1 cellular context compared by ENCODE assay signal in the genomic region with DNA sequence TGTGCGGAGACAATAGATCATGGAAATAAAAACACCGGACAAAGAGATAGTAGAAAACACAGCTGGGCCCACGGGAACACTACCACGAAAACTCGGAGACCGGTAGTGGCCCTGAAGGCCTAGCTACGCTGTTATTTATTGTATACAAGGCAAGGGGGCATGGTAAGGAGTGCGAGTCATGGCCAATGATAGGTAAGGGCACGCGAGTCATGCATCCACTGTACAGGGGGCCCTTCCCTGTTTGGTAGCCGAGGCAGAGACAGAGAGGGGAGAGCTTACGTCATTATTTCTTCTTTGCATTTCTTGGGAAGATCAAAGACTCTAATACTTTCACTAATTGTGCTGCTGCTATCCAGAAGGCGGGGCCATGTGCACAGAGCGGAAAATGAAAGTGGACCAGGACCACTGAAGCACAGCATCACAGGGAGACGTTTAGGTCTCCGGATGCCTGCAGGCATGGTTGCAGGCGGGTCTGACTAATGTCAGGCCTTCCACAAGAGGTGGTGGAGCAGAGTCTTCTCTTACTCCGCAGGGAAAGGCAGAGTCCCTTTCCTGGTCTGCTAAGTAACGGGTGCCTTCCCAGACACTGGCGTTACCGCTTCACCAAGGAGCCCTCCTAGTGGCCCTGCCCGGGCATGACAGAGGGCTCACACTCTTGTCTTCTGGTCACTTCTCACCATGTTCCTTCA.
TF ChIP-seq lines count a peak whose summit lies in the region.

No MANE protein-coding gene starts in this region.

TF ChIP-seq in WTC11, 78 proteins besides CTCF, POLR2A, EP300 and RAD21 (continued from another document):
- TF ChIP-seq, protein P1, sequence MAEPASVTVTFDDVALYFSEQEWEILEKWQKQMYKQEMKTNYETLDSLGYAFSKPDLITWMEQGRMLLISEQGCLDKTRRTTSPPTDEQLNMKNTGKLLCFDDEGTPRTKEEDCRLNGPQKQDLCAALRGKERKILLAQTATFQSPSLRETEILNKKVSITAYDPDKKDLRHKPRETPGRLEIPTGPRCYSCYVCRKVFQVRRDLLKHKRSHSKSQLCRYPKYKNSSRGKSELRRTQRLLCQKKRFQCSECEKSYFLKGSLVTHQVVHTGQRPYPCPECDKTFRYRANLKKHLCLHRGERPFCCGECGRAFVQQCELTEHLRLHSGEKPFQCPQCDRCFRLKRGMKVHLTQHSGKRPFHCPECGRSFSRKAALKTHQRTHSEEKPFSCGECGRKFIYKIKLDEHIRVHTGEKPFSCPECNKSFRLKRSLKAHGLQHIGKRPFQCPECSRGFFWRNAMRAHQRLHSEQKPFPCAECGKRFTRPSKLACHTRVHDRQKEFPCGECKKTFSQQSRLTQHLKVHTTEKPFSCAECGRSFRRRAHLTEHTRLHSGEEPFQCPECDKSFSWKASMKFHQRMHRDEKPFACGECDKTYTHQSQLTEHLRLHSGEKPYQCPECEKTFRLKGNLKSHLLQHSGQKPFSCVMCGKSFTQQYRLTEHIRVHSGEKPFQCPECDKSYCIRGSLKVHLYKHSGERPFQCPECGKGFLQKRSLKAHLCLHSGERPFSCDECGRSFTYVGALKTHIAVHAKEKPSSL (CRISPR knock-in tag; conservative IDR thresholded peaks at IDR 0.05): no peak
- TF ChIP-seq GABPB1 (CRISPR knock-in tag; IDR thresholded peaks at IDR 0.05): no peak
- TF ChIP-seq, protein P2, sequence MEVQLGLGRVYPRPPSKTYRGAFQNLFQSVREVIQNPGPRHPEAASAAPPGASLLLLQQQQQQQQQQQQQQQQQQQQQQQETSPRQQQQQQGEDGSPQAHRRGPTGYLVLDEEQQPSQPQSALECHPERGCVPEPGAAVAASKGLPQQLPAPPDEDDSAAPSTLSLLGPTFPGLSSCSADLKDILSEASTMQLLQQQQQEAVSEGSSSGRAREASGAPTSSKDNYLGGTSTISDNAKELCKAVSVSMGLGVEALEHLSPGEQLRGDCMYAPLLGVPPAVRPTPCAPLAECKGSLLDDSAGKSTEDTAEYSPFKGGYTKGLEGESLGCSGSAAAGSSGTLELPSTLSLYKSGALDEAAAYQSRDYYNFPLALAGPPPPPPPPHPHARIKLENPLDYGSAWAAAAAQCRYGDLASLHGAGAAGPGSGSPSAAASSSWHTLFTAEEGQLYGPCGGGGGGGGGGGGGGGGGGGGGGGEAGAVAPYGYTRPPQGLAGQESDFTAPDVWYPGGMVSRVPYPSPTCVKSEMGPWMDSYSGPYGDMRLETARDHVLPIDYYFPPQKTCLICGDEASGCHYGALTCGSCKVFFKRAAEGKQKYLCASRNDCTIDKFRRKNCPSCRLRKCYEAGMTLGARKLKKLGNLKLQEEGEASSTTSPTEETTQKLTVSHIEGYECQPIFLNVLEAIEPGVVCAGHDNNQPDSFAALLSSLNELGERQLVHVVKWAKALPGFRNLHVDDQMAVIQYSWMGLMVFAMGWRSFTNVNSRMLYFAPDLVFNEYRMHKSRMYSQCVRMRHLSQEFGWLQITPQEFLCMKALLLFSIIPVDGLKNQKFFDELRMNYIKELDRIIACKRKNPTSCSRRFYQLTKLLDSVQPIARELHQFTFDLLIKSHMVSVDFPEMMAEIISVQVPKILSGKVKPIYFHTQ (CRISPR knock-in tag; IDR thresholded peaks at IDR 0.05): no peak
TF ChIP-seq in WTC11: peak in this region for 0.
